ENCODE assay signal across 10 cellular contexts in the genomic region with DNA sequence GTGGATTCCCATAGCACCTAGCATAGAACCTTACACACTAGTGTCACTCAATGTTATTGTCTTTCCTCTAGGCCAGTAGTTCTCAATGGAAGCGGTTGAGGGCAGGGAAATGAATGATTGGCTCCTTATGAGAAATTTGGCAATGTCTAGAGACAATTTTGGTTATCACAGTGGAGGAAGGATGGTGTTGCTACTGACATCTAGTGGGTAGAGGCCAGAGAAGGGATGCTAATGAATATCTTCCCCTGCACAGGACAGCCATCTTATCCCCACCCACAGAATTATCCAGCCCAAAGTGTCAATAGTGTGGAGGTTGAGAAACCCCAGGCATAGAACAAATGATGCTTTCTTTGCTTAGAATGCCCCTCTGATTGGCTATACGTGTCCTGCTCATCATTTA. TPM values are rescaled to one million over a fixed set of nuclear protein-coding genes. Genes with fewer than 3 reads are reported as not detected.
DNase-seq lines count a peak whose midpoint lies in the region; ATAC-seq and TF ChIP-seq lines count a peak whose summit lies in the region.
"Had no signal": no experiment of that assay in that cellular context is flagged by ENCODE, and none has a peak within 500 bp of the region (broad histone marks: within the 10 kb centered on the region; RNA-seq: fewer than 3 reads in every experiment).

No MANE protein-coding gene starts in this region.

- 63 to 73% (median 71%) methylated on average over 2 of the region's 2 CpGs for WGBS in psoas muscle, 3 donors
- WGBS in upper lobe of left lung, 2 donors, result 60 to 65% methylated on average over 2 of the region's 2 CpGs

- no peak overlapping the region for H3K4me3 Mint-ChIP-seq in effector memory CD8-positive, alpha-beta T cell

- peaks cover 12 to 28% of the 10 kb centered on the region in 2 donors for H3K27me3 Mint-ChIP-seq in effector memory CD8-positive, alpha-beta T cell

- H3K36me3 Mint-ChIP-seq in effector memory CD8-positive, alpha-beta T cell (ENCODE audit: insufficient read depth), result no peaks in the 10 kb centered on the region

- H3K36me3 ChIP-seq in psoas muscle (ENCODE audit: insufficient read depth in 1 of 2, low read depth in 1 of 2) (no peaks in the 10 kb centered on the region), upper lobe of left lung (no peaks in the 10 kb centered on the region), uterus (no peaks in the 10 kb centered on the region)
- H3K36me3 ChIP-seq: BLaER1 had no signal

- H3K27me3 ChIP-seq in psoas muscle (ENCODE audit: insufficient read depth in 3 of 3, low read length in 2 of 3), result no peaks in the 10 kb centered on the region
- H3K27me3 ChIP-seq in upper lobe of left lung, result no peaks in the 10 kb centered on the region
- H3K27me3 ChIP-seq in uterus, result no peaks in the 10 kb centered on the region
- H3K27me3 ChIP-seq: BLaER1 had no signal

- ATAC-seq in effector memory CD8-positive, alpha-beta T cell (replicated peaks), result peak; percentile 37
- ATAC-seq in psoas muscle, result no peak
- no peak for ATAC-seq in upper lobe of left lung (ENCODE audit: low FRiP score in 2 of 2)

- H3K9me3 Mint-ChIP-seq in effector memory CD8-positive, alpha-beta T cell, result no peaks in the 10 kb centered on the region

- no peak for TF ChIP-seq POLR2A in upper lobe of left lung (IDR thresholded peaks at IDR 0.05)
- TF ChIP-seq POLR2A in uterus (IDR thresholded peaks at IDR 0.05), result no peak

- DNase-seq in NCI-H1092 treated with DMSO at 0.1 percent for 48 hours (lab: John Stamatoyannopoulos, UW) (peak; percentile 55), NCI-H1092 (lab: John Stamatoyannopoulos, UW) (no peak), NAMALWA (ENCODE audit: low spot score) (peak; percentile 54), psoas muscle (no peak), upper lobe of left lung (no peak), uterus (no peak)
- no peak for DNase-seq in effector memory CD8-positive, alpha-beta T cell
- no peak for DNase-seq in activated CD4-positive, alpha-beta T cell treated with anti-CD3 and anti-CD28 coated beads, Interleukin-2, amount 50 U/mL, for 48 hours
- DNase-seq: NCI-H226 had no signal

- H3K9me3 ChIP-seq in psoas muscle (no peaks in the 10 kb centered on the region), upper lobe of left lung (no peaks in the 10 kb centered on the region), uterus (no peaks in the 10 kb centered on the region)
- H3K9me3 ChIP-seq: BLaER1 had no signal

- TF ChIP-seq EP300 in upper lobe of left lung (IDR thresholded peaks at IDR 0.05), result no peak

- H3K4me3 ChIP-seq in psoas muscle, result no peak overlapping the region
- H3K4me3 ChIP-seq in upper lobe of left lung, result no peak overlapping the region
- no peak overlapping the region for H3K4me3 ChIP-seq in uterus
- H3K4me3 ChIP-seq: BLaER1 had no signal

- H3K4me1 Mint-ChIP-seq in effector memory CD8-positive, alpha-beta T cell (ENCODE audit: low read depth in 2 of 2), result no peaks in the 10 kb centered on the region

- intact Hi-C loops in psoas muscle (cut with DNase I), result no loop called here
- intact Hi-C loops in uterus (cut with DNase I; ENCODE audit: low total_unique reads), result no loop called here

- TF ChIP-seq CTCF in psoas muscle (IDR thresholded peaks at IDR 0.05) (peak; percentile 3), upper lobe of left lung (IDR thresholded peaks at IDR 0.05) (peak in 3 of 6 experiments; percentile 9 to 38 (median 11)), uterus (IDR thresholded peaks at IDR 0.05) (peak in 1 of 4 experiments; percentile 12)

- no peaks in the 10 kb centered on the region for H3K4me1 ChIP-seq in psoas muscle
- H3K4me1 ChIP-seq in upper lobe of left lung, result no peaks in the 10 kb centered on the region
- no peaks in the 10 kb centered on the region for H3K4me1 ChIP-seq in uterus

- H3K27ac ChIP-seq in psoas muscle (no peak overlapping the region), upper lobe of left lung (no peak overlapping the region), uterus (no peak overlapping the region)
- H3K27ac ChIP-seq: BLaER1 had no signal

- no peak overlapping the region for H3K27ac Mint-ChIP-seq in effector memory CD8-positive, alpha-beta T cell

RNA-seq across cellular contexts. Expression of a gene that starts 15.8 kb away (rescaled TPM):
- total RNA-seq in psoas muscle, result not detected
- polyA plus RNA-seq in psoas muscle, result not detected
- total RNA-seq in upper lobe of left lung, result 1 to 10 TPM in 2 of 6 donors, under 1 TPM in 4; under 0.01 to 1.6 (median 0.22) TPM
- total RNA-seq in uterus, result not detected

RNA-seq across cellular contexts. Expression of a gene that starts 39.6 kb away (rescaled TPM):
- 10 to 100 TPM; 13.4 to 27.1 (median 22.1) TPM for total RNA-seq in psoas muscle
- 10 to 100 TPM; 27.0 to 35.6 (median 27.2) TPM for polyA plus RNA-seq in psoas muscle
- total RNA-seq in upper lobe of left lung, result 100 to 1,000 TPM; 291 to 729 (median 637) TPM
- total RNA-seq in uterus, result 100 to 1,000 TPM in 1 of 4 donors, 10 to 100 TPM in 3; 44.6 to 204 (median 51.9) TPM

Comparison
In these comparisons a context has a peak if more than half of its experiments do, and no peak if none do; other contexts are left out.
1. DNase-seq: peak in NCI-H1092 treated with DMSO at 0.1 percent for 48 hours (single experiment) and NAMALWA (single experiment); none in NCI-H1092 (single experiment), effector memory CD8-positive, alpha-beta T cell (0 of 3), psoas muscle (0 of 2), upper lobe of left lung (0 of 2), uterus (0 of 2) and activated CD4-positive, alpha-beta T cell treated with anti-CD3 and anti-CD28 coated beads, Interleukin-2, amount 50 U/mL, for 48 hours (0 of 2).